In the genomic region with DNA sequence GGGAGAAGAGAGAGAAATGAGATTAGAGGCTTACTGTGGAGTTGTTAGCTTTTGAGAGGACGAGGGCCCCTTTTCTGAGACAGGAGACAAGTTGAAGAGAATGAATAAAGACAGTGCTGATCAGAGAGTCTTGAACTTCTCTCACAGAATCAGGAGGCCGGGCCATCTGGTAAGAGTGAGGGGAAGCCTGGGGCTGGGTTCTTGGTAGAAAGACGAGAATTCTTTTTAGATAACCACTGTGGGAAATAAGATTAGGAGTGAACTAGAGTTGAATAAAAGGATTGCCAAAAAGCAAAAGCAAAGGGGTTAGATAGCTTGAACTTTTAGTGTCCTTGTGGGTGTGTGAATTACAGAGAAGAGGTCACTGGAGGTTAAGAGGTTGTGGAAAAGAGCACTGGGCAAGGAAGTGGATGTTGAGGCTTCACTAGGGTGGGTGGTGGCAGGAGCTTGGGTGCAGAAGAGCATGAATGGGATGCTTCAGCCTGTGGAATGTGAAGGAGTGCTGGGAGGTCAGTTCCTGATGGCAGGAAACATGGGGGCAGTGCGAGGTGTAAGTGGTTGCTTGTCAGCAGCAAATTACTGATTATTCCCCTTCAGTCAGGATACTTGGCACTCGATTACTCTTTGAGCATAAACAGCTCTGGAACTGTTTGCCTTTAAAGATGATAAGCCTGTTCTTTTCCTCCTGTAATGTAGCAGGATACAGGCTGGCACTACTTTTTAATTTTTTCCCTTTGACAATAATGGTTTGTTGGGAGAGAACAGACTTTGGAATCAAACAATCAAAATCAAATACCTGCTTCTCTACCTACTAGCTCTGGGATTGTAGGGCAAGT, we compare ENCODE assay signal across 23 cellular contexts.
A peak's percentile ranks its signal among the peaks of the same experiment; 100 is the strongest.
DNase-seq lines count a peak whose midpoint lies in the region; ATAC-seq, FAIRE-seq and TF ChIP-seq lines count a peak whose summit lies in the region.
"Had no signal": no experiment of that assay in that cellular context is flagged by ENCODE, and none has a peak within 500 bp of the region (broad histone marks: within the 10 kb centered on the region; RNA-seq: fewer than 3 reads in every experiment).

No MANE protein-coding gene starts in this region.

- TF ChIP-seq CTCF in fibroblast of villous mesenchyme (IDR thresholded peaks at IDR 0.05; ENCODE audit: insufficient read depth, low read depth, low read length) = no peak
- TF ChIP-seq CTCF in left lung (IDR thresholded peaks at IDR 0.05) = no peak

- no peaks in the 10 kb centered on the region for H3K27me3 ChIP-seq in left lung
- no peaks in the 10 kb centered on the region for H3K27me3 ChIP-seq in small intestine (ENCODE audit: control insufficient read depth in 2 of 2, insufficient read depth in 2 of 2, low read length in 2 of 2)
- H3K27me3 ChIP-seq: breast epithelium, dorsolateral prefrontal cortex had no signal

- H3K9me3 Mint-ChIP-seq in immature natural killer cell = no peaks in the 10 kb centered on the region
- H3K9me3 Mint-ChIP-seq: activated CD4-positive, alpha-beta T cell treated with anti-CD3 and anti-CD28 coated beads, Interleukin-2, amount 10 ng/mL, durations not matched to agents 24 days and 14 days; activated T-helper 2 cell treated with anti-CD3 and anti-CD28 coated beads, Interferon-gamma antibody, Interleukin-2, Interleukin-4, amounts not matched to agents 10 μg/mL and 5 μg/mL and 100 μg/mL, durations not matched to agents 14 hours and 24 hours and 36 hours; memory B cell had no signal

- H3K4me1 ChIP-seq in left lung = peaks cover 0 to 12% of the 10 kb centered on the region in 2 donors
- peaks cover 2 to 3% of the 10 kb centered on the region in 2 donors for H3K4me1 ChIP-seq in small intestine (ENCODE audit: control insufficient read depth in 2 of 2, insufficient read depth in 1 of 2, low read depth in 1 of 2, low read length in 1 of 2)
- H3K4me1 ChIP-seq: breast epithelium had no signal

- peak; percentile 91 for ATAC-seq in left lung
- ATAC-seq: GM12878 had no signal

- H3K9me3 ChIP-seq in left lung (no peaks in the 10 kb centered on the region), small intestine (ENCODE audit: control insufficient read depth, low read depth) (no peaks in the 10 kb centered on the region)
- H3K9me3 ChIP-seq: breast epithelium had no signal

- H3K4me3 Mint-ChIP-seq in immature natural killer cell = no peak overlapping the region
- H3K4me3 Mint-ChIP-seq: activated CD4-positive, alpha-beta T cell treated with anti-CD3 and anti-CD28 coated beads, Interleukin-2, amount 10 ng/mL, durations not matched to agents 24 days and 14 days; CD4-positive, CD25-positive, alpha-beta regulatory T cell; memory B cell; nephron progenitor cell had no signal

- H3K36me3 Mint-ChIP-seq in immature natural killer cell = no peaks in the 10 kb centered on the region
- H3K36me3 Mint-ChIP-seq: CD4-positive, CD25-positive, alpha-beta regulatory T cell had no signal

- no peak overlapping the region for H3K27ac Mint-ChIP-seq in immature natural killer cell
- H3K27ac Mint-ChIP-seq: activated CD4-positive, alpha-beta T cell treated with anti-CD3 and anti-CD28 coated beads, Interleukin-2, amount 10 ng/mL, durations not matched to agents 24 days and 14 days; activated T-helper 2 cell treated with anti-CD3 and anti-CD28 coated beads, Interferon-gamma antibody, Interleukin-2, Interleukin-4, amounts not matched to agents 10 μg/mL and 5 μg/mL and 100 μg/mL, durations not matched to agents 14 hours and 24 hours and 36 hours; CD4-positive, CD25-positive, alpha-beta regulatory T cell; memory B cell; nephron progenitor cell; progenitor cell of endocrine pancreas had no signal

- no peaks in the 10 kb centered on the region for H3K36me3 ChIP-seq in left lung
- no peaks in the 10 kb centered on the region for H3K36me3 ChIP-seq in small intestine (ENCODE audit: control insufficient read depth in 2 of 2, insufficient read depth in 2 of 2, low read length in 2 of 2)
- H3K36me3 ChIP-seq: breast epithelium had no signal

- no peaks in the 10 kb centered on the region for H3K4me1 Mint-ChIP-seq in immature natural killer cell
- H3K4me1 Mint-ChIP-seq: activated CD4-positive, alpha-beta T cell treated with anti-CD3 and anti-CD28 coated beads, Interleukin-2, amount 10 ng/mL, durations not matched to agents 24 days and 14 days; CD4-positive, CD25-positive, alpha-beta regulatory T cell; nephron progenitor cell had no signal

- H3K4me3 ChIP-seq in fibroblast of villous mesenchyme (ENCODE audit: low read depth, low read length) = no peak overlapping the region
- no peak overlapping the region for H3K4me3 ChIP-seq in left lung
- H3K4me3 ChIP-seq in small intestine (ENCODE audit: low read depth in 1 of 2, low read length in 2 of 2) = no peak overlapping the region
- H3K4me3 ChIP-seq: breast epithelium, dorsolateral prefrontal cortex, GM12878 had no signal

- no peak for FAIRE-seq in small intestine (lab: Jason Lieb, UNC)
- FAIRE-seq: frontal cortex, GM12878 had no signal

- WGBS in small intestine, 3 donors = 45 to 57% (median 57%) methylated on average over 5 of the region's 5 CpGs

- H3K27ac ChIP-seq in left lung (no peak overlapping the region), small intestine (ENCODE audit: low read depth in 1 of 2, low read length in 1 of 2) (no peak overlapping the region)
- H3K27ac ChIP-seq: breast epithelium, dorsolateral prefrontal cortex had no signal

- H3K27me3 Mint-ChIP-seq in immature natural killer cell (ENCODE audit: low read depth in 3 of 3) = peaks cover 0 to 4% (median 2%) of the 10 kb centered on the region in 3 donors
- H3K27me3 Mint-ChIP-seq: activated CD4-positive, alpha-beta T cell treated with anti-CD3 and anti-CD28 coated beads, Interleukin-2, amount 10 ng/mL, durations not matched to agents 24 days and 14 days; CD4-positive, CD25-positive, alpha-beta regulatory T cell; memory B cell; progenitor cell of endocrine pancreas had no signal

- DNase-seq in NCI-H82 (lab: John Stamatoyannopoulos, UW) (peak; percentile 29), fibroblast of villous mesenchyme (ENCODE audit: low read depth) (peak; percentile 32), left lung (peak in 1 of 2 donors; percentile 44), small intestine (peak; percentile 48), NCI-H2196 (lab: John Stamatoyannopoulos, UW; ENCODE audit: unreplicated experiment) (no peak), cerebellar cortex (ENCODE audit: low spot score) (no peak), immature natural killer cell (no peak), HuH-7 (ENCODE audit: low spot score) (no peak)
- DNase-seq: activated CD4-positive, alpha-beta T cell treated with anti-CD3 and anti-CD28 coated beads, Interleukin-2, amount 10 ng/mL, durations not matched to agents 24 days and 14 days; CD4-positive, CD25-positive, alpha-beta regulatory T cell; DMS 273 treated with DMSO at 0.1 percent for 48 hours; dorsolateral prefrontal cortex; GDM1; H7; NCI-H1694; NCI-H446; nephron progenitor cell had no signal

- intact Hi-C loops in left lung (cut with DNase I) = no loop called here

Comparison
In these comparisons a context has a peak if more than half of its experiments do, and no peak if none do; other contexts are left out.
1. DNase-seq: peak in NCI-H82 (single experiment), fibroblast of villous mesenchyme (single experiment) and small intestine (single experiment); none in NCI-H2196 (single experiment), cerebellar cortex (single experiment), immature natural killer cell (0 of 3) and HuH-7 (single experiment).